In the genomic region with DNA sequence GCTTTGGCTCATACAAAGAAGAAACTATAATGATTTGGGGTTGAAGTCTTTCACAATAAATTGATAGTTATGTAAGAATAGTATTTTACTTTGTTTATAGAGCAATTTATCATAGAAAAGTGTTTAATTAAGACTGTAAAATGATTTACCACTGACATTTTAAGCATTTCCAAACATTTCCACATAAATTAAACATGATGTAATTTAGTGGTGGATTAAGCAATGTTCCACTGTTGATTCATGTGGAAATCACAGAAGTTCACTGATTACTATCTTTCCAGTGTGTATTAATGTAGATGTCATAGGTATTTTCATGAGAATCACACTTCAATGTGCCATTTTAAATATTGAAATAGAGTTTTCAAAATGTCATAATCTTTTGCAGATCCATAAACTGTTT, we compare ENCODE assay signal across 1 cellular context.
TF ChIP-seq lines count a peak whose summit lies in the region.

No MANE protein-coding gene starts in this region.

TF ChIP-seq in HepG2, 621 proteins besides CTCF, POLR2A, EP300 and RAD21:
- TF ChIP-seq SNRNP70 (IDR thresholded peaks at IDR 0.05; ENCODE audit: low read depth, low read length): no peak
- no peak for TF ChIP-seq ZNF337 (CRISPR knock-in tag; IDR thresholded peaks at IDR 0.05; ENCODE audit: borderline replicate concordance, low read depth)
- TF ChIP-seq, protein P1, sequence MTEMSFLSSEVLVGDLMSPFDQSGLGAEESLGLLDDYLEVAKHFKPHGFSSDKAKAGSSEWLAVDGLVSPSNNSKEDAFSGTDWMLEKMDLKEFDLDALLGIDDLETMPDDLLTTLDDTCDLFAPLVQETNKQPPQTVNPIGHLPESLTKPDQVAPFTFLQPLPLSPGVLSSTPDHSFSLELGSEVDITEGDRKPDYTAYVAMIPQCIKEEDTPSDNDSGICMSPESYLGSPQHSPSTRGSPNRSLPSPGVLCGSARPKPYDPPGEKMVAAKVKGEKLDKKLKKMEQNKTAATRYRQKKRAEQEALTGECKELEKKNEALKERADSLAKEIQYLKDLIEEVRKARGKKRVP (CRISPR knock-in tag; IDR thresholded peaks at IDR 0.05): peak; percentile 65 to 89; a peak in 3 of 4 replicates
- no peak for TF ChIP-seq NR2C2 (CRISPR knock-in tag; IDR thresholded peaks at IDR 0.05; ENCODE audit: borderline replicate concordance)
- TF ChIP-seq, protein P2, sequence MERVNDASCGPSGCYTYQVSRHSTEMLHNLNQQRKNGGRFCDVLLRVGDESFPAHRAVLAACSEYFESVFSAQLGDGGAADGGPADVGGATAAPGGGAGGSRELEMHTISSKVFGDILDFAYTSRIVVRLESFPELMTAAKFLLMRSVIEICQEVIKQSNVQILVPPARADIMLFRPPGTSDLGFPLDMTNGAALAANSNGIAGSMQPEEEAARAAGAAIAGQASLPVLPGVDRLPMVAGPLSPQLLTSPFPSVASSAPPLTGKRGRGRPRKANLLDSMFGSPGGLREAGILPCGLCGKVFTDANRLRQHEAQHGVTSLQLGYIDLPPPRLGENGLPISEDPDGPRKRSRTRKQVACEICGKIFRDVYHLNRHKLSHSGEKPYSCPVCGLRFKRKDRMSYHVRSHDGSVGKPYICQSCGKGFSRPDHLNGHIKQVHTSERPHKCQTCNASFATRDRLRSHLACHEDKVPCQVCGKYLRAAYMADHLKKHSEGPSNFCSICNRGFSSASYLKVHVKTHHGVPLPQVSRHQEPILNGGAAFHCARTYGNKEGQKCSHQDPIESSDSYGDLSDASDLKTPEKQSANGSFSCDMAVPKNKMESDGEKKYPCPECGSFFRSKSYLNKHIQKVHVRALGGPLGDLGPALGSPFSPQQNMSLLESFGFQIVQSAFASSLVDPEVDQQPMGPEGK (CRISPR knock-in tag; IDR thresholded peaks at IDR 0.05): no peak
- no peak for TF ChIP-seq ARNT (IDR thresholded peaks at IDR 0.05)
- TF ChIP-seq PHF21A (CRISPR knock-in tag; IDR thresholded peaks at IDR 0.05): no peak
- peak; percentile 33; the same call in 1 of the 2 replicates for TF ChIP-seq CEBPG (CRISPR knock-in tag; IDR thresholded peaks at IDR 0.05)
- TF ChIP-seq SAFB2 (CRISPR knock-in tag; IDR thresholded peaks at IDR 0.05; ENCODE audit: borderline replicate concordance, low read depth): no peak
- no peak for TF ChIP-seq PAX8 (CRISPR knock-in tag; IDR thresholded peaks at IDR 0.05; ENCODE audit: borderline replicate concordance)
- TF ChIP-seq ZNF589 (CRISPR knock-in tag; conservative IDR thresholded peaks at IDR 0.05): no peak
- peak; percentile 81 for TF ChIP-seq CEBPB (IDR thresholded peaks at IDR 0.05; ENCODE audit: borderline replicate concordance, low read depth, low read length)
- TF ChIP-seq SIX1 (CRISPR knock-in tag; IDR thresholded peaks at IDR 0.05; ENCODE audit: borderline replicate concordance): no peak
- no peak for TF ChIP-seq ZNF382 (CRISPR knock-in tag; IDR thresholded peaks at IDR 0.05; ENCODE audit: borderline replicate concordance)
- no peak for TF ChIP-seq ZSCAN21 (CRISPR knock-in tag; IDR thresholded peaks at IDR 0.05; ENCODE audit: borderline replicate concordance)
- TF ChIP-seq, protein P3, sequence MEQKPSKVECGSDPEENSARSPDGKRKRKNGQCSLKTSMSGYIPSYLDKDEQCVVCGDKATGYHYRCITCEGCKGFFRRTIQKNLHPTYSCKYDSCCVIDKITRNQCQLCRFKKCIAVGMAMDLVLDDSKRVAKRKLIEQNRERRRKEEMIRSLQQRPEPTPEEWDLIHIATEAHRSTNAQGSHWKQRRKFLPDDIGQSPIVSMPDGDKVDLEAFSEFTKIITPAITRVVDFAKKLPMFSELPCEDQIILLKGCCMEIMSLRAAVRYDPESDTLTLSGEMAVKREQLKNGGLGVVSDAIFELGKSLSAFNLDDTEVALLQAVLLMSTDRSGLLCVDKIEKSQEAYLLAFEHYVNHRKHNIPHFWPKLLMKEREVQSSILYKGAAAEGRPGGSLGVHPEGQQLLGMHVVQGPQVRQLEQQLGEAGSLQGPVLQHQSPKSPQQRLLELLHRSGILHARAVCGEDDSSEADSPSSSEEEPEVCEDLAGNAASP (CRISPR knock-in tag; IDR thresholded peaks at IDR 0.05; ENCODE audit: borderline replicate concordance): no peak
- TF ChIP-seq HNF4G (IDR thresholded peaks at IDR 0.05; ENCODE audit: borderline replicate concordance, low read depth, low read length): no peak
- TF ChIP-seq HNF4G (CRISPR knock-in tag; IDR thresholded peaks at IDR 0.05; ENCODE audit: borderline replicate concordance, low read depth): no peak
- no peak for TF ChIP-seq RAD51 (IDR thresholded peaks at IDR 0.05; ENCODE audit: borderline replicate concordance)
- TF ChIP-seq PHF20 (CRISPR knock-in tag; IDR thresholded peaks at IDR 0.05): no peak
- TF ChIP-seq, protein P4, sequence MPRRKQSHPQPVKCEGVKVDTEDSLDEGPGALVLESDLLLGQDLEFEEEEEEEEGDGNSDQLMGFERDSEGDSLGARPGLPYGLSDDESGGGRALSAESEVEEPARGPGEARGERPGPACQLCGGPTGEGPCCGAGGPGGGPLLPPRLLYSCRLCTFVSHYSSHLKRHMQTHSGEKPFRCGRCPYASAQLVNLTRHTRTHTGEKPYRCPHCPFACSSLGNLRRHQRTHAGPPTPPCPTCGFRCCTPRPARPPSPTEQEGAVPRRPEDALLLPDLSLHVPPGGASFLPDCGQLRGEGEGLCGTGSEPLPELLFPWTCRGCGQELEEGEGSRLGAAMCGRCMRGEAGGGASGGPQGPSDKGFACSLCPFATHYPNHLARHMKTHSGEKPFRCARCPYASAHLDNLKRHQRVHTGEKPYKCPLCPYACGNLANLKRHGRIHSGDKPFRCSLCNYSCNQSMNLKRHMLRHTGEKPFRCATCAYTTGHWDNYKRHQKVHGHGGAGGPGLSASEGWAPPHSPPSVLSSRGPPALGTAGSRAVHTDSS (CRISPR knock-in tag; conservative IDR thresholded peaks at IDR 0.05): no peak
- no peak for TF ChIP-seq ZNF124 (CRISPR knock-in tag; IDR thresholded peaks at IDR 0.05)
- TF ChIP-seq, protein P5, sequence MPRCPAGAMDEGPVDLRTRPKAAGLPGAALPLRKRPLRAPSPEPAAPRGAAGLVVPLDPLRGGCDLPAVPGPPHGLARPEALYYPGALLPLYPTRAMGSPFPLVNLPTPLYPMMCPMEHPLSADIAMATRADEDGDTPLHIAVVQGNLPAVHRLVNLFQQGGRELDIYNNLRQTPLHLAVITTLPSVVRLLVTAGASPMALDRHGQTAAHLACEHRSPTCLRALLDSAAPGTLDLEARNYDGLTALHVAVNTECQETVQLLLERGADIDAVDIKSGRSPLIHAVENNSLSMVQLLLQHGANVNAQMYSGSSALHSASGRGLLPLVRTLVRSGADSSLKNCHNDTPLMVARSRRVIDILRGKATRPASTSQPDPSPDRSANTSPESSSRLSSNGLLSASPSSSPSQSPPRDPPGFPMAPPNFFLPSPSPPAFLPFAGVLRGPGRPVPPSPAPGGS (CRISPR knock-in tag; IDR thresholded peaks at IDR 0.05): no peak
- TF ChIP-seq CBX2 (IDR thresholded peaks at IDR 0.05; ENCODE audit: low read depth, low read length): no peak
- no peak for TF ChIP-seq CBX2 (CRISPR knock-in tag; IDR thresholded peaks at IDR 0.05; ENCODE audit: low read depth)
- TF ChIP-seq POGZ (CRISPR knock-in tag; IDR thresholded peaks at IDR 0.05): no peak
- TF ChIP-seq NPAS2 (CRISPR knock-in tag; IDR thresholded peaks at IDR 0.05; ENCODE audit: borderline replicate concordance): no peak
